Comparison of ENCODE assay signal across 12 cellular contexts in genomic region chr7:106871793-106872571, GRCh38. TPM values are rescaled to one million over a fixed set of nuclear protein-coding genes. Genes with fewer than 3 reads are reported as not detected.
DNase-seq lines count a peak whose midpoint lies in the region; ATAC-seq and TF ChIP-seq lines count a peak whose summit lies in the region.
"Had no signal": no experiment of that assay in that cellular context is flagged by ENCODE, and none has a peak within 500 bp of the region (broad histone marks: within the 10 kb centered on the region; RNA-seq: fewer than 3 reads in every experiment).

No MANE protein-coding gene starts in this region.

- no peak overlapping the region for H3K4me3 ChIP-seq in GM23338
- H3K4me3 ChIP-seq: tibial nerve had no signal

- TF ChIP-seq CTCF in CD14-positive monocyte (IDR thresholded peaks at IDR 0.05) (no peak), GM23338 (conservative IDR thresholded peaks at IDR 0.05; ENCODE audit: low read depth in 2 of 2) (no peak)

- H3K36me3 ChIP-seq in GM23338 (ENCODE audit: insufficient read depth) = no peaks in the 10 kb centered on the region

- H3K27ac Mint-ChIP-seq in CD14-positive monocyte (peak overlapping the region; percentile 88 to 98 (median 92)), GM23338 (no peak overlapping the region), T-cell (peak overlapping the region; percentile 45 to 74)

- ATAC-seq in GM23338 = no peak
- peak in 1 of 4 experiments; percentile 58 for ATAC-seq in T-cell (replicated peaks in 1 of 4)
- no peak for ATAC-seq in HG03135 (IDR thresholded peaks at IDR 0.05; ENCODE audit: unreplicated experiment)
- ATAC-seq: Panc1 had no signal

- no peaks in the 10 kb centered on the region for H3K27me3 ChIP-seq in GM23338 (ENCODE audit: insufficient read depth)
- H3K27me3 ChIP-seq: tibial nerve had no signal

- intact Hi-C loops in CD14-positive monocyte (cut with micrococcal nuclease) = loop anchor here in 1 of 2 donors (5.0 kb wide), 2 partner anchors 95 to 295 kb away; partner anchors contain the start of gene HBP1

- H3K4me3 Mint-ChIP-seq in CD14-positive monocyte (peak overlapping the region; percentile 60 to 66), GM23338 (no peak overlapping the region), T-cell (peak overlapping the region; percentile 50 to 64 (median 61))

- H3K27me3 Mint-ChIP-seq in CD14-positive monocyte (ENCODE audit: low read depth in 3 of 3) (no peaks in the 10 kb centered on the region), GM23338 (ENCODE audit: insufficient read depth, low read depth, poor library complexity) (peaks cover 3% of the 10 kb centered on the region), T-cell (no peaks in the 10 kb centered on the region)

- POLR2A ChIA-PET in T-cell (lab: Charles Lee) = interaction anchor here in 1 of 2 donors (0.6 kb wide), 1 partner anchor 586 kb away, joined by 3 read pairs; no protein-coding TSS in a partner anchor

- DNase-seq in CD14-positive monocyte (ENCODE audit: low spot score) (peak; percentile 58), GM23338 (ENCODE audit: low spot score) (no peak), T-cell (no peak), kidney tubule cell (ENCODE audit: low spot score) (peak; percentile 23), SHP77 treated with DMSO at 0.1 percent for 48 hours (lab: John Stamatoyannopoulos, UW) (no peak), DMS114 treated with DMSO at 0.1 percent for 48 hours (lab: John Stamatoyannopoulos, UW; ENCODE audit: unreplicated experiment) (no peak)
- DNase-seq: NCI-H1930, retina had no signal

- no peak overlapping the region for H3K27ac ChIP-seq in GM23338 (ENCODE audit: low read depth)
- H3K27ac ChIP-seq: VCaP had no signal

- H3K4me1 ChIP-seq in GM23338 (ENCODE audit: insufficient read depth) = no peaks in the 10 kb centered on the region

- no peak overlapping the region for H3K4me2 ChIP-seq in GM23338

- H2AFZ ChIP-seq in GM23338 = peak overlapping the region; percentile 56; the same call in 1 of the 2 replicates

- H3K79me2 ChIP-seq in GM23338 (replicated peaks; ENCODE audit: insufficient read depth) = no peaks in the 10 kb centered on the region

- H3F3A ChIP-seq in GM23338 (replicated peaks; ENCODE audit: low read depth) = no peaks in the 10 kb centered on the region

- H4K20me1 ChIP-seq in GM23338 (replicated peaks; ENCODE audit: insufficient read depth) = no peaks in the 10 kb centered on the region

- H3K4me1 Mint-ChIP-seq in CD14-positive monocyte (peaks cover 70% of the 10 kb centered on the region), GM23338 (no peaks in the 10 kb centered on the region), T-cell (peaks cover 72 to 78% (median 78%) of the 10 kb centered on the region in 3 donors)

- CTCF ChIA-PET in T-cell (lab: Charles Lee) = interaction anchor here in 1 of 2 donors (0.6 kb wide), 1 partner anchor 303 kb away, joined by 3 read pairs; no protein-coding TSS in a partner anchor

- H3K36me3 Mint-ChIP-seq in CD14-positive monocyte (peaks cover 79 to 85% of the 10 kb centered on the region in 2 donors), GM23338 (ENCODE audit: low read depth) (peaks cover 4% of the 10 kb centered on the region; the same call in 1 of the 3 replicates), T-cell (peaks cover 82% of the 10 kb centered on the region)

- no peaks in the 10 kb centered on the region for H3K9me2 ChIP-seq in GM23338 (ENCODE audit: insufficient read depth)

- peaks cover 0 to 10% (median 0%) of the 10 kb centered on the region in 7 donors for H3K9me3 Mint-ChIP-seq in CD14-positive monocyte
- peaks cover 7% of the 10 kb centered on the region; the same call in 2 of the 3 replicates for H3K9me3 Mint-ChIP-seq in GM23338
- H3K9me3 Mint-ChIP-seq in T-cell = peaks cover 0 to 4% (median 4%) of the 10 kb centered on the region in 3 donors

TF ChIP-seq in GM23338, 12 proteins besides CTCF, POLR2A, EP300 and RAD21:
- TF ChIP-seq NANOG (IDR thresholded peaks at IDR 0.05; ENCODE audit: borderline replicate concordance) (no peak), ZNF114 (CRISPR knock-in tag; IDR thresholded peaks at IDR 0.05) (no peak), STAT1 (IDR thresholded peaks at IDR 0.05; ENCODE audit: unreplicated experiment) (no peak), CREB1 (CRISPR knock-in tag; IDR thresholded peaks at IDR 0.05; ENCODE audit: low read depth) (no peak), POLR2AphosphoS5 (IDR thresholded peaks at IDR 0.05; ENCODE audit: low read depth) (no peak), EZH2phosphoT487 (IDR thresholded peaks at IDR 0.05; ENCODE audit: unreplicated experiment) (no peak), REST (IDR thresholded peaks at IDR 0.05; ENCODE audit: unreplicated experiment) (no peak), ZNF331 (CRISPR knock-in tag; IDR thresholded peaks at IDR 0.05; ENCODE audit: low read depth) (no peak), JUNB (IDR thresholded peaks at IDR 0.05; ENCODE audit: unreplicated experiment) (no peak)

RNA-seq across cellular contexts. Expression of gene PIK3CG, which starts 6.9 kb away (rescaled TPM):
- polyA plus RNA-seq in CD14-positive monocyte (10 to 100 TPM; 20.7 to 31.2 TPM), GM23338 (2016; fragmentation: Nextera tagmentation; extraction: Ambion mirVana) (not detected in 2 replicates)
- not detected in 2 replicates for total RNA-seq in GM23338 (2014; rRNA removed; shearing (Covaris generic))
- total RNA-seq in T-cell = 10 to 100 TPM; 27.8 to 33.7 (median 28.4) TPM

Comparison
In these comparisons a context has a peak if more than half of its experiments do, and no peak if none do; other contexts are left out.
1. DNase-seq: peak in CD14-positive monocyte (single experiment) and kidney tubule cell (single experiment); none in GM23338 (single experiment), T-cell (0 of 34), SHP77 treated with DMSO at 0.1 percent for 48 hours (single experiment) and DMS114 treated with DMSO at 0.1 percent for 48 hours (single experiment).
2. RNA of gene PIK3CG, which starts 6.9 kb away (total RNA-seq): 27.8 to 33.7 TPM in T-cell; not detected in GM23338; every median in the first group is over 10 times any median in the second.